Comparison of ENCODE assay signal across 25 cellular contexts in the genomic region with DNA sequence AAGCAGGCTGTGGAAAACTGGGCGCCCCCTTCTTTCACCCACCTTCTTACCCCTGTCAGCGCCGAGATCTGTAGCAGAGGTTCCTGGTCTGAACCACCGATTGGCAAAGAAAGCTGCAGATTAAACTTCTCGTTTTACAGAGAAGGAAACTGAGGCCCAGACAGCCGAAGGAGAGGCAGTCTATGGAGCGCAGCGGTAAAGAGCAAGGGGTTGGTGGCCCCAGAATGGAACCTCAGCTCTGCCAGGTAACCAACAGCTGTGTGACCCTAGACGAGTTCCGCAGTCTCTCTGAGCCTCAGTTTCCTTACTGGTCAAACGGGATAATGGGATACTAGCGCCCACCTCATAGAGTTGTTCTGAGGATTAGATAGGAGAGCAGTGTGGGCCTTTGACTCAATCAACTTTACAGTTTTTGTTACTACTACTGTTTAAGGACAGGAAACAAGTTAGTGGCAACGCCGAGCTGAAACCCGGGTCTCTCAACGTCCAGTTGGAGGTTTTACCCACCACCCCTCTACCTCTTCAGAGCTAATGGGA. TPM values are rescaled to one million over a fixed set of nuclear protein-coding genes. Genes with fewer than 3 reads are reported as not detected.
DNase-seq lines count a peak whose midpoint lies in the region; ATAC-seq and TF ChIP-seq lines count a peak whose summit lies in the region.
"Had no signal": no experiment of that assay in that cellular context is flagged by ENCODE, and none has a peak within 500 bp of the region (broad histone marks: within the 10 kb centered on the region; RNA-seq: fewer than 3 reads in every experiment).

No MANE protein-coding gene starts in this region.

- H3K9ac ChIP-seq in mesendoderm (ENCODE audit: low read length), result no peak overlapping the region

- H2BK120ac ChIP-seq in mesendoderm (ENCODE audit: low read depth, low read length), result no peak overlapping the region

- ATAC-seq in activated naive CD8-positive, alpha-beta T cell treated with anti-CD3 and anti-CD28 coated beads, Interleukin-2, amount 10 ng/mL, durations not matched to agents 7 days and 5 days (ENCODE audit: low read depth), result no peak
- ATAC-seq in GM18861 (IDR thresholded peaks at IDR 0.05; ENCODE audit: unreplicated experiment), result no peak
- ATAC-seq: A549, PC-3, T-cell had no signal

- no peak overlapping the region for H3K27ac ChIP-seq in mesendoderm (ENCODE audit: low read depth, low read length)
- no peak overlapping the region for H3K27ac ChIP-seq in thymus (ENCODE audit: low read depth)
- H3K27ac ChIP-seq: A549, esophagus squamous epithelium, right atrium auricular region, suprapubic skin had no signal

- H2AK5ac ChIP-seq in mesendoderm (ENCODE audit: low read length), result no peak overlapping the region

- H3K9me3 ChIP-seq in thymus (ENCODE audit: control insufficient read depth), result peaks cover 2% of the 10 kb centered on the region
- H3K9me3 ChIP-seq: A549, esophagus squamous epithelium, right atrium auricular region, suprapubic skin had no signal

- H3K18ac ChIP-seq in mesendoderm (ENCODE audit: low read length), result no peak overlapping the region

- no peak overlapping the region for H2BK15ac ChIP-seq in mesendoderm (replicated peaks; ENCODE audit: low read depth)

- H3K36me3 ChIP-seq in mesendoderm (ENCODE audit: control insufficient read depth, insufficient read depth, low read length), result no peaks in the 10 kb centered on the region
- H3K36me3 ChIP-seq in thymus (ENCODE audit: control insufficient read depth, insufficient read depth), result no peaks in the 10 kb centered on the region
- H3K36me3 ChIP-seq: esophagus squamous epithelium, right atrium auricular region, suprapubic skin had no signal

- no peaks in the 10 kb centered on the region for H3K79me1 ChIP-seq in mesendoderm (ENCODE audit: low read length)

- no CpG with 5 or more reads among the region's 16 CpGs for WGBS in mesendoderm (ENCODE audit: extremely low coverage, insufficient coverage, low lambda C conversion rate)
- WGBS in thymus, result 6% methylated on average over 16 of the region's 16 CpGs

- H4K8ac ChIP-seq in mesendoderm (ENCODE audit: low read depth, low read length), result no peak overlapping the region

- H3K4me3 ChIP-seq in mesendoderm (ENCODE audit: low read length) (no peak overlapping the region), thymus (ENCODE audit: low read length) (peak overlapping the region; percentile 36)
- H3K4me3 ChIP-seq: A549, esophagus squamous epithelium, suprapubic skin had no signal

- H3K27me3 ChIP-seq in mesendoderm (ENCODE audit: insufficient read depth, low read length, poor library complexity), result peaks cover 51% of the 10 kb centered on the region
- peaks cover 79% of the 10 kb centered on the region for H3K27me3 ChIP-seq in thymus (ENCODE audit: control insufficient read depth, insufficient read depth)

- no peak overlapping the region for H2BK5ac ChIP-seq in mesendoderm (ENCODE audit: low read length)

- no peaks in the 10 kb centered on the region for H3K79me2 ChIP-seq in mesendoderm (ENCODE audit: control insufficient read depth, insufficient read depth, low read length)

- TF ChIP-seq CTCF in brain (conservative IDR thresholded peaks at IDR 0.05), result no peak

- no peak overlapping the region for H3K4ac ChIP-seq in mesendoderm (ENCODE audit: low read depth, low read length)

- H3K27ac Mint-ChIP-seq in activated naive CD8-positive, alpha-beta T cell treated with anti-CD3 and anti-CD28 coated beads, Interleukin-2, amount 10 ng/mL, durations not matched to agents 7 days and 5 days, result peak overlapping the region; percentile 18
- no peak overlapping the region for H3K27ac Mint-ChIP-seq in activated naive CD8-positive, alpha-beta T cell treated with anti-CD3 and anti-CD28 coated beads for 36 hours
- H3K27ac Mint-ChIP-seq in brain, result peak overlapping the region in 1 of 5 experiments; percentile 82
- H3K27ac Mint-ChIP-seq: T-cell had no signal

- no peaks in the 10 kb centered on the region for H3K36me3 Mint-ChIP-seq in activated naive CD8-positive, alpha-beta T cell treated with anti-CD3 and anti-CD28 coated beads, Interleukin-2, amount 10 ng/mL, durations not matched to agents 7 days and 5 days
- H3K36me3 Mint-ChIP-seq in activated naive CD8-positive, alpha-beta T cell treated with anti-CD3 and anti-CD28 coated beads for 36 hours, result no peaks in the 10 kb centered on the region
- H3K36me3 Mint-ChIP-seq in brain, result no peaks in the 10 kb centered on the region

- no peaks in the 10 kb centered on the region for H3K9me3 Mint-ChIP-seq in activated naive CD8-positive, alpha-beta T cell treated with anti-CD3 and anti-CD28 coated beads, Interleukin-2, amount 10 ng/mL, durations not matched to agents 7 days and 5 days
- no peaks in the 10 kb centered on the region for H3K9me3 Mint-ChIP-seq in activated naive CD8-positive, alpha-beta T cell treated with anti-CD3 and anti-CD28 coated beads for 36 hours
- H3K9me3 Mint-ChIP-seq in brain, result peaks cover 0 to 15% (median 7%) of the 10 kb centered on the region in 5 experiments
- H3K9me3 Mint-ChIP-seq: T-cell had no signal

- H4K5ac ChIP-seq in mesendoderm (ENCODE audit: low read length), result no peak overlapping the region

- H3K4me2 ChIP-seq in mesendoderm (ENCODE audit: low read length), result peak overlapping the region; percentile 78

- H3K4me1 ChIP-seq in mesendoderm (ENCODE audit: control insufficient read depth, low read depth, low read length), result peaks cover 6% of the 10 kb centered on the region
- peaks cover 6% of the 10 kb centered on the region for H3K4me1 ChIP-seq in thymus (ENCODE audit: control insufficient read depth, insufficient read depth, low read length)

- H3K56ac ChIP-seq in mesendoderm (ENCODE audit: low read length), result peak overlapping the region; percentile 82

- DNase-seq in activated naive CD8-positive, alpha-beta T cell treated with anti-CD3 and anti-CD28 coated beads, Interleukin-2, amount 10 ng/mL, durations not matched to agents 7 days and 5 days, result no peak
- no peak for DNase-seq in activated naive CD8-positive, alpha-beta T cell treated with anti-CD3 and anti-CD28 coated beads for 36 hours
- DNase-seq in mesendoderm (no peak), NCI-H524 (lab: John Stamatoyannopoulos, UW) (no peak), pons (ENCODE audit: low spot score) (no peak)
- DNase-seq: activated effector memory CD4-positive, alpha-beta T cell treated with anti-CD3 and anti-CD28 coated beads, Interleukin-2, amount 50 U/mL, for 16 hours; aorta; C1 segment of cervical spinal cord; effector CD4-positive, alpha-beta T cell; esophagus squamous epithelium; KBM-7; NCI-H187 treated with DMSO at 0.1 percent for 48 hours; NCI-H774; PC-3; SHP77 treated with DMSO at 0.1 percent for 48 hours; T-cell had no signal

- peak overlapping the region; percentile 55 for H3K4me3 Mint-ChIP-seq in activated naive CD8-positive, alpha-beta T cell treated with anti-CD3 and anti-CD28 coated beads, Interleukin-2, amount 10 ng/mL, durations not matched to agents 7 days and 5 days
- no peak overlapping the region for H3K4me3 Mint-ChIP-seq in activated naive CD8-positive, alpha-beta T cell treated with anti-CD3 and anti-CD28 coated beads for 36 hours
- peak overlapping the region; percentile 67 to 78 (median 76) for H3K4me3 Mint-ChIP-seq in brain

- H3K27me3 Mint-ChIP-seq in activated naive CD8-positive, alpha-beta T cell treated with anti-CD3 and anti-CD28 coated beads, Interleukin-2, amount 10 ng/mL, durations not matched to agents 7 days and 5 days, result peaks cover 86% of the 10 kb centered on the region
- peaks cover 92% of the 10 kb centered on the region for H3K27me3 Mint-ChIP-seq in activated naive CD8-positive, alpha-beta T cell treated with anti-CD3 and anti-CD28 coated beads for 36 hours
- peaks cover 99% of the 10 kb centered on the region for H3K27me3 Mint-ChIP-seq in brain

- peak overlapping the region; percentile 45 for H3K23ac ChIP-seq in mesendoderm (ENCODE audit: low read length)

- POLR2A ChIA-PET in activated naive CD8-positive, alpha-beta T cell treated with anti-CD3 and anti-CD28 coated beads, Interleukin-2, amount 10 ng/mL, durations not matched to agents 7 days and 5 days (lab: Charles Lee), result no interaction called here

- peaks cover 19% of the 10 kb centered on the region for H3K4me1 Mint-ChIP-seq in activated naive CD8-positive, alpha-beta T cell treated with anti-CD3 and anti-CD28 coated beads, Interleukin-2, amount 10 ng/mL, durations not matched to agents 7 days and 5 days
- H3K4me1 Mint-ChIP-seq in activated naive CD8-positive, alpha-beta T cell treated with anti-CD3 and anti-CD28 coated beads for 36 hours, result peaks cover 31% of the 10 kb centered on the region
- peaks cover 39% of the 10 kb centered on the region for H3K4me1 Mint-ChIP-seq in brain

RNA-seq across cellular contexts. Expression of gene WT1, which starts 3.1 kb away (rescaled TPM):
- not detected for total RNA-seq in activated naive CD8-positive, alpha-beta T cell treated with anti-CD3 and anti-CD28 coated beads, Interleukin-2, amount 10 ng/mL, durations not matched to agents 7 days and 5 days
- total RNA-seq in activated naive CD8-positive, alpha-beta T cell treated with anti-CD3 and anti-CD28 coated beads for 36 hours, result not detected
- polyA plus RNA-seq in brain (ENCODE audit: insufficient read depth, low read depth, low replicate concordance) (not detected), thymus (0.16 TPM)
- polyA plus RNA-seq in mesendoderm (2013, experiment 1 of 2), result 1.0 TPM
- 0.92 TPM for polyA plus RNA-seq in mesendoderm (2013, experiment 2 of 2)
- total RNA-seq: cerebellum, esophagus squamous epithelium, G401, lower leg skin, suprapubic skin, T-cell had no signal
